In genomic region chr16:89722392-89723278, GRCh38 we compare ENCODE assay signal across 8 cellular contexts. TPM values are rescaled to one million over a fixed set of nuclear protein-coding genes. Genes with fewer than 3 reads are reported as not detected.
DNase-seq lines count a peak whose midpoint lies in the region; ATAC-seq and TF ChIP-seq lines count a peak whose summit lies in the region.

No MANE protein-coding gene starts in this region.

- TF ChIP-seq POLR2A in spleen (IDR thresholded peaks at IDR 0.05): no peak

- peaks cover 47% of the 10 kb centered on the region for H3K79me2 ChIP-seq in DND-41 (ENCODE audit: insufficient read depth, low read length)

- H3K27ac Mint-ChIP-seq in T-helper 17 cell: peak overlapping the region; percentile 97

- H3K9me3 ChIP-seq in DND-41 (ENCODE audit: insufficient read depth, low read length, severe bottlenecking) (no peaks in the 10 kb centered on the region), T-helper 17 cell (ENCODE audit: control insufficient read depth, low read length, poor library complexity, severe bottlenecking) (no peaks in the 10 kb centered on the region), ascending aorta (no peaks in the 10 kb centered on the region), iPS-18a (ENCODE audit: control insufficient read depth, low read depth, low read length) (no peaks in the 10 kb centered on the region), spleen (no peaks in the 10 kb centered on the region)

- 9 to 14% (median 10%) methylated on average over 43 to 56 of the region's 56 CpGs for WGBS in spleen, 5 donors

- H2AFZ ChIP-seq in DND-41 (ENCODE audit: low read depth, low read length): peak overlapping the region; percentile 58; the same call in 1 of the 2 replicates

- H3K36me3 Mint-ChIP-seq in T-helper 17 cell (ENCODE audit: low read depth): peaks cover 7% of the 10 kb centered on the region

- peak overlapping the region; percentile 87 for H3K27ac ChIP-seq in DND-41 (ENCODE audit: low read length)
- peak overlapping the region; percentile 95 to 97 for H3K27ac ChIP-seq in ascending aorta
- H3K27ac ChIP-seq in iPS-18a (ENCODE audit: low read length): no peak overlapping the region
- H3K27ac ChIP-seq in spleen: peak overlapping the region; percentile 91 to 100 (median 98)

- H3K4me3 ChIP-seq in DND-41 (ENCODE audit: low read depth in 1 of 2, low read length in 2 of 2): peak overlapping the region; percentile 60 to 70; a peak in 3 of 4 replicates
- H3K4me3 ChIP-seq in ascending aorta: peak overlapping the region; percentile 90 to 91
- H3K4me3 ChIP-seq in iPS-18a (ENCODE audit: low read length): peak overlapping the region; percentile 66
- peak overlapping the region; percentile 66 to 99 (median 96) for H3K4me3 ChIP-seq in spleen

- H3K27me3 ChIP-seq in DND-41 (ENCODE audit: insufficient read depth, low read length, poor library complexity): no peaks in the 10 kb centered on the region
- H3K27me3 ChIP-seq in ascending aorta: no peaks in the 10 kb centered on the region
- H3K27me3 ChIP-seq in iPS-18a (ENCODE audit: control insufficient read depth, insufficient read depth, low read length): peaks cover 44% of the 10 kb centered on the region
- H3K27me3 ChIP-seq in spleen (replicated peaks in 1 of 7): no peaks in the 10 kb centered on the region

- peaks cover 26% of the 10 kb centered on the region for H3K4me1 Mint-ChIP-seq in T-helper 17 cell

- intact Hi-C loops in ascending aorta (cut with DNase I): no loop called here
- intact Hi-C loops in spleen (cut with DNase I; ENCODE audit: low total_unique reads): no loop called here

- DNase-seq in DND-41: peak; percentile 59
- DNase-seq in T-helper 17 cell: peak; percentile 37 to 53 (median 52)
- peak; percentile 43 to 78 for DNase-seq in ascending aorta (ENCODE audit: low spot score in 2 of 2)
- peak; percentile 96 for DNase-seq in spleen
- no peak for DNase-seq in NCI-H2196 (lab: John Stamatoyannopoulos, UW; ENCODE audit: unreplicated experiment)
- DNase-seq in NCI-H146 (lab: John Stamatoyannopoulos, UW): no peak

- H3K36me3 ChIP-seq in DND-41 (ENCODE audit: insufficient read depth, low read length): peaks cover 52% of the 10 kb centered on the region
- H3K36me3 ChIP-seq in ascending aorta: peaks cover 35 to 45% of the 10 kb centered on the region in 2 donors
- H3K36me3 ChIP-seq in iPS-18a (ENCODE audit: control insufficient read depth, low read depth, low read length): peaks cover 5% of the 10 kb centered on the region
- H3K36me3 ChIP-seq in spleen: peaks cover 0 to 51% (median 41%) of the 10 kb centered on the region in 6 donors

- peak overlapping the region; percentile 97 for H3K4me2 ChIP-seq in DND-41 (ENCODE audit: insufficient read depth, low read length)

- peaks cover 37% of the 10 kb centered on the region for H4K20me1 ChIP-seq in DND-41 (ENCODE audit: insufficient read depth, low read length)

- H3K4me1 ChIP-seq in DND-41 (ENCODE audit: insufficient read depth, low read length): peaks cover 35% of the 10 kb centered on the region
- peaks cover 11 to 19% of the 10 kb centered on the region in 2 donors for H3K4me1 ChIP-seq in ascending aorta
- no peaks in the 10 kb centered on the region for H3K4me1 ChIP-seq in iPS-18a (ENCODE audit: control insufficient read depth, low read depth, low read length)
- peaks cover 31 to 87% (median 65%) of the 10 kb centered on the region in 6 donors for H3K4me1 ChIP-seq in spleen

- TF ChIP-seq CTCF in DND-41 (IDR thresholded peaks at IDR 0.05; ENCODE audit: borderline replicate concordance, extremely low read depth, low read length, poor library complexity, severe bottlenecking): no peak
- TF ChIP-seq CTCF in ascending aorta (IDR thresholded peaks at IDR 0.05): no peak
- TF ChIP-seq CTCF in spleen (IDR thresholded peaks at IDR 0.05 in 8 of 11, conservative IDR thresholded peaks at IDR 0.05 in 3 of 11): no peak

- ATAC-seq in DND-41 (ENCODE audit: insufficient read depth, low read depth) (peak; percentile 31), HG03135 (IDR thresholded peaks at IDR 0.05; ENCODE audit: unreplicated experiment) (peak; percentile 11), T-helper 17 cell (peak; percentile 42)

- H3K27me3 Mint-ChIP-seq in T-helper 17 cell: no peaks in the 10 kb centered on the region

- H3K4me3 Mint-ChIP-seq in T-helper 17 cell: peak overlapping the region; percentile 98

- peak overlapping the region; percentile 96 for H3K9ac ChIP-seq in DND-41 (ENCODE audit: low read depth, low read length)
- peak overlapping the region; percentile 7 for H3K9ac ChIP-seq in iPS-18a (ENCODE audit: low read length)

RNA-seq across cellular contexts. Expression of gene ZNF276, which starts 1.3 kb away (rescaled TPM):
- total RNA-seq in T-helper 17 cell: 100 to 1,000 TPM; 103 to 104 TPM
- 30.7 TPM for total RNA-seq in ascending aorta
- 10 to 100 TPM; 59.0 to 83.7 (median 65.3) TPM for total RNA-seq in spleen
- polyA plus RNA-seq in spleen: 10 to 100 TPM; 28.9 to 63.6 (median 42.9) TPM

RNA-seq across cellular contexts. Expression of gene VPS9D1, which starts 1.9 kb away (rescaled TPM):
- total RNA-seq in T-helper 17 cell: 10 to 100 TPM; 18.8 to 23.2 TPM
- total RNA-seq in ascending aorta: 17.2 TPM
- 10 to 100 TPM in 6 of 7 donors, 1 to 10 TPM in 1; 6.0 to 28.8 (median 19.2) TPM for total RNA-seq in spleen
- 10 to 100 TPM in 2 of 3 donors, 1 to 10 TPM in 1; 7.4 to 37.2 (median 34.5) TPM for polyA plus RNA-seq in spleen

RNA-seq across cellular contexts. Expression of gene SPATA2L, which starts 21.1 kb away (rescaled TPM):
- total RNA-seq in T-helper 17 cell: 10 to 100 TPM; 20.6 to 30.8 TPM
- total RNA-seq in ascending aorta: 34.7 TPM
- 10 to 100 TPM in 6 of 7 donors, 1 to 10 TPM in 1; 6.8 to 16.9 (median 10.5) TPM for total RNA-seq in spleen
- polyA plus RNA-seq in spleen: 1 to 10 TPM; 4.6 to 6.3 (median 5.7) TPM

RNA-seq across cellular contexts. Expression of gene CDK10, which starts 36.1 kb away (rescaled TPM):
- total RNA-seq in T-helper 17 cell (10 to 100 TPM; 83.0 to 86.0 TPM), ascending aorta (141 TPM), spleen (100 to 1,000 TPM in 2 of 7 donors, 10 to 100 TPM in 5; 47.6 to 114 (median 76.3) TPM)
- 100 to 1,000 TPM in 2 of 3 donors, 10 to 100 TPM in 1; 74.4 to 201 (median 134) TPM for polyA plus RNA-seq in spleen

Comparison
In these comparisons a context has a peak if more than half of its experiments do, and no peak if none do; other contexts are left out.
1. DNase-seq: peak in DND-41 (single experiment), T-helper 17 cell (3 of 3), ascending aorta (2 of 2) and spleen (single experiment); none in NCI-H2196 (single experiment) and NCI-H146 (single experiment).
2. Peak in every context shown above with its lines, with median percentiles within 50 percentile points of each other: ATAC-seq and H3K4me3 ChIP-seq.